9 cellular contexts compared by ENCODE assay signal in genomic region chr9:77440057-77440456, GRCh38.
DNase-seq lines count a peak whose midpoint lies in the region; ATAC-seq and TF ChIP-seq lines count a peak whose summit lies in the region.
"Had no signal": no experiment of that assay in that cellular context is flagged by ENCODE, and none has a peak within 500 bp of the region (broad histone marks: within the 10 kb centered on the region; RNA-seq: fewer than 3 reads in every experiment).

No MANE protein-coding gene starts in this region.

- H3K4me3 ChIP-seq in ACC112 (ENCODE audit: low read depth, low read length) (no peak overlapping the region), HL-60 (replicated peaks; ENCODE audit: insufficient read depth, low read length) (no peak overlapping the region), SK-N-MC (peak overlapping the region; percentile 46; the same call in 1 of the 2 replicates)
- H3K4me3 ChIP-seq: BLaER1 treated with 17β-estradiol and CSF1 and Interleukin-3, amounts not matched to agents 10 nM and 100 nM had no signal

- H2AFZ ChIP-seq in ACC112 (ENCODE audit: low read length, unreplicated experiment) = peak overlapping the region; percentile 11

- H3K9ac ChIP-seq in SK-N-MC (ENCODE audit: insufficient read length) = no peak overlapping the region
- H3K9ac ChIP-seq: BLaER1 treated with 17β-estradiol and CSF1 and Interleukin-3, amounts not matched to agents 10 nM and 100 nM had no signal

- H3K36me3 ChIP-seq in ACC112 (ENCODE audit: insufficient read depth, low read length) (no peaks in the 10 kb centered on the region), SK-N-MC (ENCODE audit: insufficient read depth, low read length) (no peaks in the 10 kb centered on the region)
- H3K36me3 ChIP-seq: BLaER1 treated with 17β-estradiol and CSF1 and Interleukin-3, amounts not matched to agents 10 nM and 100 nM had no signal

- no peaks in the 10 kb centered on the region for H3K27me3 ChIP-seq in ACC112 (ENCODE audit: insufficient read depth, low read length)
- H3K27me3 ChIP-seq in HL-60 (ENCODE audit: insufficient read depth, poor library complexity, severe bottlenecking) = no peaks in the 10 kb centered on the region
- H3K27me3 ChIP-seq: BLaER1 treated with 17β-estradiol and CSF1 and Interleukin-3, amounts not matched to agents 10 nM and 100 nM had no signal

- no peaks in the 10 kb centered on the region for H3K4me1 ChIP-seq in ACC112 (ENCODE audit: control insufficient read depth, insufficient read depth, low read length, unreplicated experiment)
- H3K4me1 ChIP-seq: BLaER1 treated with 17β-estradiol and CSF1 and Interleukin-3, amounts not matched to agents 10 nM and 100 nM had no signal

- ATAC-seq in left ventricle myocardium superior (peak; percentile 68), HG03342 (IDR thresholded peaks at IDR 0.05; ENCODE audit: unreplicated experiment) (no peak), HG02840 (IDR thresholded peaks at IDR 0.05; ENCODE audit: low FRiP score, unreplicated experiment) (no peak), GM21717 (IDR thresholded peaks at IDR 0.05; ENCODE audit: unreplicated experiment) (no peak)

- H3K27ac ChIP-seq in ACC112 (ENCODE audit: low read depth, low read length) (no peak overlapping the region), HL-60 (replicated peaks) (peak overlapping the region; percentile 36; the same call in 1 of the 2 replicates), SK-N-MC (peak overlapping the region; percentile 72)
- H3K27ac ChIP-seq: BLaER1 treated with 17β-estradiol and CSF1 and Interleukin-3, amounts not matched to agents 10 nM and 100 nM had no signal

- TF ChIP-seq CTCF in HL-60 (IDR thresholded peaks at IDR 0.05; ENCODE audit: insufficient read depth, low read length) = no peak

- H3K79me2 ChIP-seq in ACC112 (ENCODE audit: control insufficient read depth, insufficient read depth, low read length, unreplicated experiment) = no peaks in the 10 kb centered on the region

- intact Hi-C loops in left ventricle myocardium superior (cut with micrococcal nuclease) = no loop called here

- DNase-seq in HL-60 (ENCODE audit: low read depth in 1 of 2, low spot score in 1 of 2) (no peak), SK-N-MC (ENCODE audit: low read depth, low spot score) (peak; percentile 98), left ventricle myocardium superior (peak; percentile 51)
- no peak for DNase-seq in stimulated activated CD4-positive, alpha-beta T cell treated with anti-CD3 and anti-CD28 coated beads, Interleukin-4, amount 100 ng/mL, for 4 hours

- H3K9me3 ChIP-seq in SK-N-MC (ENCODE audit: low read depth, low read length) = no peaks in the 10 kb centered on the region
- H3K9me3 ChIP-seq: BLaER1 treated with 17β-estradiol and CSF1 and Interleukin-3, amounts not matched to agents 10 nM and 100 nM had no signal

Comparison
In these comparisons a context has a peak if more than half of its experiments do, and no peak if none do; other contexts are left out.
1. DNase-seq: peak in SK-N-MC (single experiment) and left ventricle myocardium superior (single experiment); none in HL-60 (0 of 2) and stimulated activated CD4-positive, alpha-beta T cell treated with anti-CD3 and anti-CD28 coated beads, Interleukin-4, amount 100 ng/mL, for 4 hours (0 of 2).